In genomic region chr15:91032919-91033803, GRCh38 we compare ENCODE assay signal across 8 cellular contexts. TPM values are rescaled to one million over a fixed set of nuclear protein-coding genes. Genes with fewer than 3 reads are reported as not detected.
DNase-seq lines count a peak whose midpoint lies in the region; ATAC-seq and TF ChIP-seq lines count a peak whose summit lies in the region.

No MANE protein-coding gene starts in this region.

- no peaks in the 10 kb centered on the region for H3K9me3 ChIP-seq in ascending aorta
- H3K9me3 ChIP-seq in iPS-20b (ENCODE audit: insufficient read depth, low read depth, low read length): no peaks in the 10 kb centered on the region

- H3K27ac ChIP-seq in ascending aorta (no peak overlapping the region), iPS-20b (ENCODE audit: low read length) (no peak overlapping the region)

- peak; percentile 71 for TF ChIP-seq RAD21 in Ishikawa (IDR thresholded peaks at IDR 0.05; ENCODE audit: low read depth)

- TF ChIP-seq CTCF in ascending aorta (IDR thresholded peaks at IDR 0.05): peak; percentile 10 to 55 (median 50)

- DNase-seq in ELF-1 (ENCODE audit: low read depth, low spot score): peak; percentile 90
- DNase-seq in SKM-1 (lab: John Stamatoyannopoulos, UW; ENCODE audit: unreplicated experiment): peak; percentile 8
- DNase-seq in ascending aorta (ENCODE audit: low spot score in 2 of 2): no peak
- DNase-seq in stimulated activated CD4-positive, alpha-beta T cell treated with anti-CD3 and anti-CD28 coated beads, Interleukin-2, amount 100 ng/mL, for 48 hours: peak; percentile 43 to 62

- TF ChIP-seq EP300 in Ishikawa (IDR thresholded peaks at IDR 0.05; ENCODE audit: borderline replicate concordance): no peak

- H3K36me3 ChIP-seq in ascending aorta (no peaks in the 10 kb centered on the region), iPS-20b (ENCODE audit: insufficient read depth, low read depth, low read length) (no peaks in the 10 kb centered on the region)

- H3K9ac ChIP-seq in iPS-20b (ENCODE audit: low read depth, low read length): no peak overlapping the region

- no peaks in the 10 kb centered on the region for H3K27me3 ChIP-seq in ascending aorta
- H3K27me3 ChIP-seq in iPS-20b (ENCODE audit: insufficient read depth, low read length): no peaks in the 10 kb centered on the region; the same call in 1 of the 2 replicates

- no peaks in the 10 kb centered on the region for H3K4me1 ChIP-seq in ascending aorta
- no peaks in the 10 kb centered on the region for H3K4me1 ChIP-seq in iPS-20b (ENCODE audit: insufficient read depth, low read length)

- intact Hi-C loops in ascending aorta (cut with DNase I): no loop called here

- H3K4me3 ChIP-seq in ascending aorta (no peak overlapping the region), iPS-20b (ENCODE audit: low read length) (peak overlapping the region; percentile 43)

- no peak for ATAC-seq in HG02852 (IDR thresholded peaks at IDR 0.05; ENCODE audit: unreplicated experiment)
- ATAC-seq in GM19463 (IDR thresholded peaks at IDR 0.05; ENCODE audit: unreplicated experiment): no peak

TF ChIP-seq in Ishikawa, 13 proteins besides CTCF, POLR2A, EP300 and RAD21:
- TF ChIP-seq MAX (IDR thresholded peaks at IDR 0.05) (peak; percentile 86), CEBPB (IDR thresholded peaks at IDR 0.05) (no peak), NFIC (IDR thresholded peaks at IDR 0.05) (peak; percentile 57), CREB1 (IDR thresholded peaks at IDR 0.05; ENCODE audit: low read depth) (no peak), USF1 (IDR thresholded peaks at IDR 0.05) (peak; percentile 60)

RNA-seq across cellular contexts. Expression of gene VPS33B, which starts 10.8 kb away (rescaled TPM):
- 0.53 TPM for total RNA-seq in ascending aorta

RNA-seq across cellular contexts. Expression of gene PRC1, which starts 38.8 kb away (rescaled TPM):
- total RNA-seq in ascending aorta: 29.1 TPM

Comparison
In these comparisons a context has a peak if more than half of its experiments do, and no peak if none do; other contexts are left out.
1. DNase-seq: peak in ELF-1 (single experiment), SKM-1 (single experiment) and stimulated activated CD4-positive, alpha-beta T cell treated with anti-CD3 and anti-CD28 coated beads, Interleukin-2, amount 100 ng/mL, for 48 hours (2 of 2); none in ascending aorta (0 of 2).